1 cellular context compared by ENCODE assay signal in the genomic region with DNA sequence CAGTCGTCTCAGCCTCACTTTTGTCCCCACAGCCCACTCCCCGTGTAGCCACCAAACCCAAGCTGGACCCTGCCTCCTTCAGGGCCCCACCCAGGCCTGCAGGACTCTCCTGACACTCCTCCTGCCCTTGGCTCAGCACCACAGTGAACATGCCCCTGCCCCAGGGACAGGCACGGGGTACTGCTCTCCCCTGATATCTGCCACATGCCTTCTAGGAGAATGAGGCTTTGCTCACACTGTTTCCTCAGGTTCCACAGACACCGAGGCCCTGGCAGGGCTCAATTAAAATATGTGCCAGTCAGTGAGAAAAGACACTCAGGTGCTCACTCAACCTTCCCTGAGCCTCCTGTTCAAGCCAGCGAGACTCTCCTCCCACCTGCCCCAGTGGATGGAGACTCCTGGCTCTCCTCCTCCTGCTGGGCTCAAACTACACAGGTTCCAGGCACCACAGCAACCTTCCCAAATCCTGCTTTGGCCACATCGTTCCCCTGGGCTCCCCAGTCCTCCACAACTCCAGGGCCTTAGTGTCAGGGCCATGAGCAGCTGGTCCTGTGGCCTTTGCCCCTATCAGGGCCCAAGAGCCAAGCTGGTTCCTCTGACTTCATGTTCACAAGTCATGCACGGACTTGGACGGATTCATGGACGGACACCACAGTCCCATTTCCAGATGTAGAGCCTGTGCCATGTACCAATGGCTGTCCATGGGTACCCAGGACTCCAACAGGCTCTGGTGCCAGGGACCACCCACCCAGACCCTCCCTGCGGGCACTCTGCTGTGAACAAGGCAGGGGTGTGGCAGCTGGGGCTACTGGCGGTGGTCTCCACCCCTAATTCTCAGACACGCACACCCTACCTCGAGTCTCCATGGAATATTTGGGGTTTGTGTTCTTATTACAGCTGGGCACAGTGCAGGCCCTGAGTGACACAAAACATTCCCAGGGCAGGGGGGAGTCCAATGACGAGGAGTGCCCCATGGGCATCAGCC.
TF ChIP-seq lines count a peak whose summit lies in the region.

No MANE protein-coding gene starts in this region.

TF ChIP-seq in WTC11, 78 proteins besides CTCF, POLR2A, EP300 and RAD21 (continued from another document):
- TF ChIP-seq ELF4 (CRISPR knock-in tag; IDR thresholded peaks at IDR 0.05; ENCODE audit: low read depth) (no peak), TCF7 (CRISPR knock-in tag; IDR thresholded peaks at IDR 0.05; ENCODE audit: low read depth) (no peak), ZNF263 (CRISPR knock-in tag; IDR thresholded peaks at IDR 0.05; ENCODE audit: low read depth) (no peak), GABPB1 (CRISPR knock-in tag; IDR thresholded peaks at IDR 0.05) (no peak), NFE2L1 (CRISPR knock-in tag; IDR thresholded peaks at IDR 0.05) (no peak), OVOL2 (CRISPR knock-in tag; IDR thresholded peaks at IDR 0.05; ENCODE audit: borderline replicate concordance) (no peak), MXD4 (CRISPR knock-in tag; IDR thresholded peaks at IDR 0.05; ENCODE audit: borderline replicate concordance) (no peak)
- TF ChIP-seq, protein P1, sequence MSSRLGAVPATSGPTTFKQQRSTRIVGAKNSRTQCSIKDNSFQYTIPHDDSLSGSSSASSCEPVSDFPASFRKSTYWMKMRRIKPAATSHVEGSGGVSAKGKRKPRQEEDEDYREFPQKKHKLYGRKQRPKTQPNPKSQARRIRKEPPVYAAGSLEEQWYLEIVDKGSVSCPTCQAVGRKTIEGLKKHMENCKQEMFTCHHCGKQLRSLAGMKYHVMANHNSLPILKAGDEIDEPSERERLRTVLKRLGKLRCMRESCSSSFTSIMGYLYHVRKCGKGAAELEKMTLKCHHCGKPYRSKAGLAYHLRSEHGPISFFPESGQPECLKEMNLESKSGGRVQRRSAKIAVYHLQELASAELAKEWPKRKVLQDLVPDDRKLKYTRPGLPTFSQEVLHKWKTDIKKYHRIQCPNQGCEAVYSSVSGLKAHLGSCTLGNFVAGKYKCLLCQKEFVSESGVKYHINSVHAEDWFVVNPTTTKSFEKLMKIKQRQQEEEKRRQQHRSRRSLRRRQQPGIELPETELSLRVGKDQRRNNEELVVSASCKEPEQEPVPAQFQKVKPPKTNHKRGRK (CRISPR knock-in tag; IDR thresholded peaks at IDR 0.05; ENCODE audit: borderline replicate concordance), result no peak
